ENCODE assay signal across 11 cellular contexts in genomic region chr13:98629055-98629454, GRCh38.
"Had no signal": no experiment of that assay in that cellular context is flagged by ENCODE, and none has a peak within 500 bp of the region (broad histone marks: within the 10 kb centered on the region; RNA-seq: fewer than 3 reads in every experiment).

No MANE protein-coding gene starts in this region.

- FAIRE-seq: H1, H54 had no signal

- H3K4me3 Mint-ChIP-seq: GM23338, H9, HFFc6 had no signal

- DNase-seq: GM23248, GOT3, H7, H9, HCEC 1CT, HFFc6 had no signal

- ATAC-seq: GM23338, HCT116 had no signal

- H3K27ac Mint-ChIP-seq: GM23338, H9, HFFc6 had no signal

- H3K27ac ChIP-seq: GM23248 had no signal

- H3K9me3 ChIP-seq: HAP-1 had no signal

- H3K36me3 ChIP-seq: HAP-1 had no signal

- H3K4me1 ChIP-seq: HAP-1 had no signal

- H3K4me3 ChIP-seq: GM23248, GM23338, HAP-1 had no signal

- H3K9me3 Mint-ChIP-seq: GM23338, H9, HFFc6 had no signal
